In the genomic region with DNA sequence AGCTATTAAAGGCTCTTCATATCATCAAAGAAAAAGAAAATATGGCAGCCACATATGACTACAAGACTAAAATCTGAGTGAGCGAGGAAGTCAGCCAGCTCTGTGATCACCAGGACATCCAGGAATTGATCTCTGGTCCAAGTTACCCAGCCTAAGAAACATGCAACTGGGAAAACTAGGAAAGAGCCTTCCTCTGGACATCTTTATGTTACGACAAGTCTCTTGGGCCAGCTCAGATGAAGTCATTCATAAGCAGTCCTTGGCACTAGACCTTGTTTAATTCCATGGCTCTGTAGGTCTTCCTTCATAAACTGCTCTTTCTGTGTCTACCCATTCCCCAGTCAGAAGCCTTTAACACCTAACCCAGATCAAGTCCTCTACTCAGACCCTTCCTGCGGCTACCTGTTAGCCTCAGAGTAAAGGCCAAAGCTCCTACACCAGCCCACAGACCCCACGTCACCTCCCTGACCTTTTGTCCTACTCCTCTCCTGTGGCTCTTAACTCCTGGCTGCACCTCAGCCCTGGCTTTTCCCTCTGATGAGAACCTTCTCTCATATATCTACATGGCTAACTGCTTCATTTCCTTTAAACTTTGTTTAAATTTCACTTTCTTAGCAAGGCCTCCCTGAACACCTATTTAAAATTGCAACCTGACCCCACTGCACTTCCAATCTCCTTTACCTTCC, we compare ENCODE assay signal across 1 cellular context.
TF ChIP-seq lines count a peak whose summit lies in the region.

No MANE protein-coding gene starts in this region.

TF ChIP-seq in IMR-90, 13 proteins besides CTCF, POLR2A, EP300 and RAD21:
- TF ChIP-seq MXI1 (IDR thresholded peaks at IDR 0.05; ENCODE audit: borderline replicate concordance, low read depth, low read length) (no peak), MAZ (IDR thresholded peaks at IDR 0.05; ENCODE audit: borderline replicate concordance, low read depth, low read length) (no peak), SMC3 (IDR thresholded peaks at IDR 0.05; ENCODE audit: low read depth, low read length) (no peak), RFX5 (IDR thresholded peaks at IDR 0.05; ENCODE audit: low read depth, low read length) (no peak), RCOR1 (IDR thresholded peaks at IDR 0.05; ENCODE audit: insufficient replicate concordance, low read length) (no peak), BHLHE40 (IDR thresholded peaks at IDR 0.05; ENCODE audit: low read depth, low read length) (no peak), MAFK (IDR thresholded peaks at IDR 0.05; ENCODE audit: low read depth, low read length) (no peak), NFE2L2 (IDR thresholded peaks at IDR 0.05; ENCODE audit: low read depth, low read length) (no peak), FOS (IDR thresholded peaks at IDR 0.05; ENCODE audit: low read depth, low read length) (no peak), CHD1 (IDR thresholded peaks at IDR 0.05; ENCODE audit: low read depth, low read length) (no peak), USF2 (IDR thresholded peaks at IDR 0.05; ENCODE audit: low read depth, low read length) (no peak), CEBPB (IDR thresholded peaks at IDR 0.05; ENCODE audit: low read depth, low read length) (no peak)
- TF ChIP-seq, protein P1, sequence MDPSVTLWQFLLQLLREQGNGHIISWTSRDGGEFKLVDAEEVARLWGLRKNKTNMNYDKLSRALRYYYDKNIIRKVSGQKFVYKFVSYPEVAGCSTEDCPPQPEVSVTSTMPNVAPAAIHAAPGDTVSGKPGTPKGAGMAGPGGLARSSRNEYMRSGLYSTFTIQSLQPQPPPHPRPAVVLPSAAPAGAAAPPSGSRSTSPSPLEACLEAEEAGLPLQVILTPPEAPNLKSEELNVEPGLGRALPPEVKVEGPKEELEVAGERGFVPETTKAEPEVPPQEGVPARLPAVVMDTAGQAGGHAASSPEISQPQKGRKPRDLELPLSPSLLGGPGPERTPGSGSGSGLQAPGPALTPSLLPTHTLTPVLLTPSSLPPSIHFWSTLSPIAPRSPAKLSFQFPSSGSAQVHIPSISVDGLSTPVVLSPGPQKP (IDR thresholded peaks at IDR 0.05; ENCODE audit: borderline replicate concordance, low read depth, low read length): no peak
